ENCODE assay signal across 8 cellular contexts in the genomic region with DNA sequence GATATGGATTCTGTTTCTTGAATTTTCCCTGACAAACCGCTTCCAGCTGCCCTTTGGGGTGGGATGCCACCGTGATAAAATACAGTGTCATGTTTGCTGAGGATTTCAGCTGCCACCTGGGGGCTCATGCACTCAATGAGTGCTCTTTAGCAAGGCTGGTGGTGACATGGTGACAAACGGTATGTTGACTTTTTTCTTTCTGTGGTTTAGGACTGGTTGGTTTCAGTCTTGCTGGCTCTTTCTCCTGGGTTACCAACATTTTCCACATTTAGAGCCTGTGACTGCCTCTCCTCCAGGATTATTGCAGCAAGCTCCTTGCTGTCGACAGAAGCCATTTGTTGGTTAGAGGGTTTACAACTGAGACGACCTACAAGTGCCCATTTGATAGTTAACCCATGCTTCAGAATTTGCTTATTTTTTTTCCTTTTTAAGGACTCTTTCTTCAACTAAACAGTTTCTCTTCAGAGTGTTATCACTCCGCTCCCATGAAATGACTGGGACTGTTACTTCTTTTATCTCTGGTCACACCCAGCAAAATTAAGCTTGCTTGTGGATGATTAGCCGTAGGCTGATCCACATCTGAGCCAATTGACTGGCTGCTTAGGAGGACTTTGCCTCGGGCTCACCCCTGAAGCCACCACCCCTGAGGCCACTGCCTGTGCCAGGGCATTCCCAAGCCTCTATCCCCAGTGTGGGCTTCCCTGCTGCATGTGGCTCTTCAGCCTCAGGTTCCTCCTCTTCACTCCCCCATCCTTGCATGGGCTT. TPM values are rescaled to one million over a fixed set of nuclear protein-coding genes. Genes with fewer than 3 reads are reported as not detected.
A peak's percentile ranks its signal among the peaks of the same experiment; 100 is the strongest.
DNase-seq lines count a peak whose midpoint lies in the region; ATAC-seq and TF ChIP-seq lines count a peak whose summit lies in the region.

No MANE protein-coding gene starts in this region.

- H3K9me3 Mint-ChIP-seq in CD8-positive, alpha-beta T cell = no peaks in the 10 kb centered on the region
- no peaks in the 10 kb centered on the region for H3K9me3 Mint-ChIP-seq in effector memory CD8-positive, alpha-beta T cell

- no peaks in the 10 kb centered on the region for H3K36me3 ChIP-seq in CD8-positive, alpha-beta T cell (ENCODE audit: insufficient read depth, low read length)

- no peak for TF ChIP-seq CTCF in CD8-positive, alpha-beta T cell (IDR thresholded peaks at IDR 0.05)

- no peak overlapping the region for H3K4me3 ChIP-seq in CD8-positive, alpha-beta T cell (ENCODE audit: low read depth, low read length)
- H3K4me3 ChIP-seq in right cardiac atrium (ENCODE audit: low read length) = no peak overlapping the region

- peaks cover 8% of the 10 kb centered on the region for H3K4me1 Mint-ChIP-seq in CD8-positive, alpha-beta T cell (ENCODE audit: low read depth)
- peaks cover 8 to 11% of the 10 kb centered on the region in 2 donors for H3K4me1 Mint-ChIP-seq in effector memory CD8-positive, alpha-beta T cell (ENCODE audit: low read depth in 2 of 2)

- intact Hi-C loops in CD8-positive, alpha-beta T cell (cut with DNase I, micrococcal nuclease) = loop anchor here in 1 of 2 experiments (5.0 to 10.0 kb wide), 2 partner anchors 119 to 207 kb away; no protein-coding TSS in a partner anchor
- intact Hi-C loops in right cardiac atrium (cut with DNase I) = no loop called here

- no peak overlapping the region for H3K27ac ChIP-seq in CD8-positive, alpha-beta T cell (ENCODE audit: low read depth, low read length)
- H3K27ac ChIP-seq in right cardiac atrium (ENCODE audit: low read length) = no peak overlapping the region

- H3K4me3 Mint-ChIP-seq in CD8-positive, alpha-beta T cell = no peak overlapping the region
- H3K4me3 Mint-ChIP-seq in effector memory CD8-positive, alpha-beta T cell = peak overlapping the region in 1 of 2 donors; percentile 42

- H3K36me3 Mint-ChIP-seq in CD8-positive, alpha-beta T cell = no peaks in the 10 kb centered on the region
- no peaks in the 10 kb centered on the region for H3K36me3 Mint-ChIP-seq in effector memory CD8-positive, alpha-beta T cell (ENCODE audit: insufficient read depth)

- no peaks in the 10 kb centered on the region for H3K27me3 ChIP-seq in CD8-positive, alpha-beta T cell (ENCODE audit: insufficient read depth, low read length)
- no peaks in the 10 kb centered on the region for H3K27me3 ChIP-seq in right cardiac atrium (ENCODE audit: control insufficient read depth, insufficient read depth)

- POLR2A ChIA-PET in CD8-positive, alpha-beta T cell (lab: Charles Lee) = no interaction called here

- peak; percentile 54 for ATAC-seq in CD8-positive, alpha-beta T cell
- ATAC-seq in GM19463 (IDR thresholded peaks at IDR 0.05; ENCODE audit: unreplicated experiment) (peak; percentile 68), GM21515 (IDR thresholded peaks at IDR 0.05; ENCODE audit: unreplicated experiment) (no peak), right cardiac atrium (no peak)
- ATAC-seq in effector memory CD8-positive, alpha-beta T cell (replicated peaks) = no peak

- peaks cover 12% of the 10 kb centered on the region for H3K27me3 Mint-ChIP-seq in CD8-positive, alpha-beta T cell (ENCODE audit: low read depth)
- peaks cover 20 to 44% of the 10 kb centered on the region in 2 donors for H3K27me3 Mint-ChIP-seq in effector memory CD8-positive, alpha-beta T cell

- no peaks in the 10 kb centered on the region for H3K9me3 ChIP-seq in CD8-positive, alpha-beta T cell (ENCODE audit: low read length)
- no peaks in the 10 kb centered on the region for H3K9me3 ChIP-seq in right cardiac atrium (ENCODE audit: control insufficient read depth, low read length)

- H3K4me1 ChIP-seq in CD8-positive, alpha-beta T cell (ENCODE audit: insufficient read depth, low read length) = no peaks in the 10 kb centered on the region
- H3K4me1 ChIP-seq in right cardiac atrium (ENCODE audit: control insufficient read depth, insufficient read depth, low read length) = no peaks in the 10 kb centered on the region

- DNase-seq in CD8-positive, alpha-beta T cell = no peak
- DNase-seq in OCI-M2 (lab: John Stamatoyannopoulos, UW; ENCODE audit: unreplicated experiment) = peak; percentile 97
- DNase-seq in islet precursor cell = peak; percentile 68
- DNase-seq in hippocampal formation (lab: John Stamatoyannopoulos, UW) = no peak
- no peak for DNase-seq in effector memory CD8-positive, alpha-beta T cell
- no peak for DNase-seq in right cardiac atrium

- CTCF ChIA-PET in CD8-positive, alpha-beta T cell (lab: Charles Lee) = no interaction called here

- H3K27ac Mint-ChIP-seq in CD8-positive, alpha-beta T cell = no peak overlapping the region
- peak overlapping the region in 1 of 2 donors; percentile 71 for H3K27ac Mint-ChIP-seq in effector memory CD8-positive, alpha-beta T cell

- WGBS in right cardiac atrium = 32% methylated on average over 8 of the region's 8 CpGs

RNA-seq across cellular contexts. Expression of gene CDYL, which starts 48.4 kb away (rescaled TPM):
- total RNA-seq in CD8-positive, alpha-beta T cell = 10 to 100 TPM; 35.9 to 36.3 TPM
- 10 to 100 TPM; 33.5 to 42.0 (median 36.1) TPM for total RNA-seq in right cardiac atrium
- 6.0 TPM for polyA plus RNA-seq in right cardiac atrium

Comparison
In these comparisons a context has a peak if more than half of its experiments do, and no peak if none do; other contexts are left out.
1. ATAC-seq: peak in CD8-positive, alpha-beta T cell (single experiment) and GM19463 (single experiment); none in GM21515 (single experiment), effector memory CD8-positive, alpha-beta T cell (single experiment) and right cardiac atrium (0 of 2).
2. DNase-seq: peak in OCI-M2 (single experiment) and islet precursor cell (single experiment); none in CD8-positive, alpha-beta T cell (0 of 7), hippocampal formation (0 of 2), effector memory CD8-positive, alpha-beta T cell (0 of 3) and right cardiac atrium (0 of 3).